Comparison of ENCODE assay signal across 26 cellular contexts in the genomic region with DNA sequence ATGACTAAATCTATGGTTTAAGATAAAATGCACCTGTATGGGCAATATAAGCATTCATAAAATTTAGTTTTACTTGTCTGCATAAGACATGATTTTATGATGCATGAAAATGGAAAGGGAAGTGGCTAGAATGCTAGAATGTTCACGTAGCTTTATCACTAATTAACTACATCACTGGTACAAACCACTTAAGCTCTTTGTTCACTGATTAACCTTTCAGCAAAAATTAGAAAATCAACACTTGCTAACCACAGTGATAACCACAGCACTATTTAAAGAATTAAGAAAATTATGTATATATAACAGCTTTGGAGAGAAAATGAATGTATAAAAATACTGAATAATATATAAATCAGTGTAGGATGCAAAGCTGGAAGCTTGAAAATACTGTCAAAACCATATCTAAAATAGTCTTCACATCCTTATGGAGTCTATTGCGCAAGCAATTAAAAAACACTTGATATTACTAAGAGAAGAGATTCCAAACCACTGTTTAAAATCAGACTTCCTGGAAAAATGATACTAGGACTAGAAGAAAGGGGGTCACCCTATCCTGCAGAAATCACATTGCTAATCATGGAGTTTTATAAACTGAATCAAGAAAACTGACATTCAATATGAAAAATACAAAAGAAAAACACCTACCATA. TPM values are rescaled to one million over a fixed set of nuclear protein-coding genes. Genes with fewer than 3 reads are reported as not detected.
DNase-seq lines count a peak whose midpoint lies in the region; ATAC-seq, FAIRE-seq and TF ChIP-seq lines count a peak whose summit lies in the region.
"Had no signal": no experiment of that assay in that cellular context is flagged by ENCODE, and none has a peak within 500 bp of the region (broad histone marks: within the 10 kb centered on the region; RNA-seq: fewer than 3 reads in every experiment).

No MANE protein-coding gene starts in this region.

- no peak overlapping the region for H2AK9ac ChIP-seq in IMR-90 (replicated peaks; ENCODE audit: low read depth, low read length, poor library complexity)

- no peak for TF ChIP-seq CTCF in IMR-90 (conservative IDR thresholded peaks at IDR 0.05; ENCODE audit: low read depth, low read length)
- TF ChIP-seq CTCF in prostate gland (IDR thresholded peaks at IDR 0.05): no peak

- H3K4me1 ChIP-seq in IMR-90 (ENCODE audit: control insufficient read depth, insufficient read depth, low read length): no peaks in the 10 kb centered on the region
- no peaks in the 10 kb centered on the region for H3K4me1 ChIP-seq in prostate gland (replicated peaks)
- H3K4me1 ChIP-seq: BE2C, Caco-2, gastroesophageal sphincter, pancreas, transverse colon had no signal

- in situ Hi-C loops in IMR-90 (cut with MboI; ENCODE audit: low sequenced_read_pairs): no loop called here
- in situ Hi-C loops in ACHN (cut with HindIII; ENCODE audit: low pct_ligation_motif_present, low pct_unique_long_range_greater_than_20kb, low sequenced_read_pairs): no loop called here

- no peak overlapping the region for H3K9ac ChIP-seq in IMR-90 (ENCODE audit: low read depth, low read length)

- H3K56ac ChIP-seq in IMR-90 (ENCODE audit: extremely low read depth, insufficient read depth, low read length): no peak overlapping the region

- no peak overlapping the region for H4K91ac ChIP-seq in IMR-90 (ENCODE audit: insufficient read depth, low read depth, low read length)

- H3K14ac ChIP-seq in IMR-90 (replicated peaks; ENCODE audit: low read depth, low read length): no peak overlapping the region

- no peak overlapping the region for H2AK5ac ChIP-seq in IMR-90 (ENCODE audit: low read depth, low read length)

- dilution Hi-C loops in IMR-90 (cut with HindIII; ENCODE audit: low sequenced_read_pairs, unreplicated experiment): no loop called here

- POLR2A ChIA-PET in IMR-90 (lab: Charles Lee; ENCODE audit: unreplicated experiment): no interaction called here

- no peak overlapping the region for H3K18ac ChIP-seq in IMR-90 (ENCODE audit: low read depth, low read length)

- H3K23ac ChIP-seq in IMR-90 (ENCODE audit: low read depth, low read length): no peak overlapping the region

- H3K27me3 ChIP-seq in IMR-90 (ENCODE audit: control insufficient read depth, insufficient read depth, low read length): peaks cover 2% of the 10 kb centered on the region
- no peaks in the 10 kb centered on the region for H3K27me3 ChIP-seq in prostate gland (replicated peaks; ENCODE audit: insufficient read depth)
- H3K27me3 ChIP-seq: BE2C, gastroesophageal sphincter, transverse colon had no signal

- H2BK20ac ChIP-seq in IMR-90 (ENCODE audit: low read depth, low read length): no peak overlapping the region

- FAIRE-seq in GM19239 (lab: Jason Lieb, UNC): peak; percentile 95

- peak; percentile 2 for DNase-seq in GM19239 (ENCODE audit: insufficient read length, low spot score)
- no peak for DNase-seq in IMR-90
- no peak for DNase-seq in ACHN
- DNase-seq in prostate gland (ENCODE audit: low spot score): no peak
- DNase-seq in occipital lobe (lab: John Stamatoyannopoulos, UW): no peak
- DNase-seq: activated CD4-positive, alpha-beta T cell treated with anti-CD3 and anti-CD28 coated beads, Interleukin-2, amount 50 U/mL, for 4 hours; BE2C; Caco-2; caudate nucleus; dorsolateral prefrontal cortex; EL; left cardiac atrium; mesendoderm; MM.1S; naive thymus-derived CD8-positive, alpha-beta T cell; pancreas; PC-3; stimulated activated CD4-positive, alpha-beta T cell treated with anti-CD3 and anti-CD28 coated beads, Interleukin-1b, Interleukin-23, amount 100 ng/mL, for 48 hours; stimulated activated naive CD4-positive, alpha-beta T cell treated with Interleukin-2 at 50 U/mL for 16 hours; T-helper 17 cell; transverse colon had no signal

- no peak overlapping the region for H4K5ac ChIP-seq in IMR-90 (ENCODE audit: low read depth, low read length)

- H2BK120ac ChIP-seq in IMR-90 (ENCODE audit: low read depth, low read length): no peak overlapping the region

- H2AFZ ChIP-seq in IMR-90 (replicated peaks; ENCODE audit: low read length, poor library complexity): no peak overlapping the region

- intact Hi-C loops in IMR-90 (cut with micrococcal nuclease) (no loop called here), prostate gland (cut with DNase I) (no loop called here)

- WGBS in IMR-90 (ENCODE audit: extremely low coverage in 2 of 2, insufficient read length in 1 of 2), 2 experiments: no CpG with 5 or more reads among the region's 2 CpGs
- WGBS in prostate gland: 90% methylated on average over 2 of the region's 2 CpGs

- H4K20me1 ChIP-seq in IMR-90 (ENCODE audit: insufficient read depth, low read length): no peaks in the 10 kb centered on the region

- H3K4me2 ChIP-seq in IMR-90 (ENCODE audit: low read depth, low read length): no peak overlapping the region

- H3K9me3 ChIP-seq in IMR-90 (ENCODE audit: control insufficient read depth, insufficient read depth, low read length) (no peaks in the 10 kb centered on the region; the same call in 1 of the 2 replicates), prostate gland (no peaks in the 10 kb centered on the region)
- H3K9me3 ChIP-seq: BE2C, Caco-2, gastroesophageal sphincter, pancreas, transverse colon had no signal

- H3K4me3 ChIP-seq in IMR-90 (ENCODE audit: insufficient read depth, low read depth, low read length): no peak overlapping the region
- no peak overlapping the region for H3K4me3 ChIP-seq in prostate gland
- H3K4me3 ChIP-seq: dorsolateral prefrontal cortex, gastroesophageal sphincter, pancreas, transverse colon had no signal

- no peak overlapping the region for H2BK5ac ChIP-seq in IMR-90 (ENCODE audit: low read depth, low read length, poor library complexity, severe bottlenecking)

- H3K27ac ChIP-seq in IMR-90 (ENCODE audit: insufficient read depth, low read length): no peak overlapping the region
- H3K27ac ChIP-seq in prostate gland: no peak overlapping the region
- H3K27ac ChIP-seq: dorsolateral prefrontal cortex, gastroesophageal sphincter, pancreas, transverse colon had no signal

- no peak overlapping the region for H4K8ac ChIP-seq in IMR-90 (ENCODE audit: low read depth in 2 of 2, low read length in 2 of 2)

- no peak overlapping the region for H3K4ac ChIP-seq in IMR-90 (ENCODE audit: low read depth, low read length)

- no peak for TF ChIP-seq RAD21 in IMR-90 (IDR thresholded peaks at IDR 0.05; ENCODE audit: low read length)

- no peaks in the 10 kb centered on the region for H3K9me1 ChIP-seq in IMR-90 (ENCODE audit: insufficient read depth, low read length)

- CTCF ChIA-PET in IMR-90 (lab: Yijun Ruan, JAX): no interaction called here

- no TSS peak for BruUV-seq in IMR-90 (replicated peaks; lab: Mats Ljungman, UMichigan)

- ATAC-seq in GM21825 (IDR thresholded peaks at IDR 0.05; ENCODE audit: unreplicated experiment) (peak; percentile 74), IMR-90 (ENCODE audit: low read depth) (no peak), GM18868 (IDR thresholded peaks at IDR 0.05; ENCODE audit: unreplicated experiment) (no peak)
- ATAC-seq: esophagus mucosa; gastroesophageal sphincter; left cardiac atrium; naive thymus-derived CD8-positive, alpha-beta T cell; pancreas; PC-3; T-helper 17 cell had no signal

- H3K36me3 ChIP-seq in IMR-90 (ENCODE audit: control insufficient read depth, insufficient read depth, low read length): no peaks in the 10 kb centered on the region
- no peaks in the 10 kb centered on the region for H3K36me3 ChIP-seq in prostate gland
- H3K36me3 ChIP-seq: BE2C, gastroesophageal sphincter, pancreas, transverse colon had no signal

- H2BK15ac ChIP-seq in IMR-90 (ENCODE audit: low read depth, low read length): no peak overlapping the region

- H3K79me1 ChIP-seq in IMR-90 (ENCODE audit: low read depth in 1 of 2, low read length in 2 of 2): no peaks in the 10 kb centered on the region

- TF ChIP-seq POLR2A in IMR-90 (IDR thresholded peaks at IDR 0.05; ENCODE audit: low read depth, low read length): no peak
- no peak for TF ChIP-seq POLR2A in prostate gland (IDR thresholded peaks at IDR 0.05)

TF ChIP-seq in IMR-90, 13 proteins besides CTCF, POLR2A, EP300 and RAD21:
- TF ChIP-seq CEBPB (IDR thresholded peaks at IDR 0.05; ENCODE audit: low read depth, low read length): peak; percentile 86
- no peak for TF ChIP-seq MAFK (IDR thresholded peaks at IDR 0.05; ENCODE audit: low read depth, low read length)
TF ChIP-seq in IMR-90: peak in this region for 1.

RNA-seq across cellular contexts. Expression of a gene that starts 51.9 kb away (rescaled TPM):
- total RNA-seq in IMR-90 (2012; rRNA removed) (0.18 and 0.28 TPM in 2 replicates), prostate gland (1 to 10 TPM; 3.0 to 6.2 TPM), occipital lobe (1.9 TPM)
- 0.20 and 0.24 TPM in 2 replicates for polyA plus RNA-seq in IMR-90 (2012; rRNA removed)
- 0.02 and 0.14 TPM in 2 replicates for polyA plus RNA-seq in IMR-90 (2012; cell fraction: cytosol; rRNA removed)
- 0.04 and 0.34 TPM in 2 replicates for polyA plus RNA-seq in IMR-90 (2012; cell fraction: nucleus; rRNA removed; ENCODE audit: low replicate concordance)
- total RNA-seq: Caco-2, SK-MEL-5 had no signal
